Comparison of ENCODE assay signal across 1 cellular context in the genomic region with DNA sequence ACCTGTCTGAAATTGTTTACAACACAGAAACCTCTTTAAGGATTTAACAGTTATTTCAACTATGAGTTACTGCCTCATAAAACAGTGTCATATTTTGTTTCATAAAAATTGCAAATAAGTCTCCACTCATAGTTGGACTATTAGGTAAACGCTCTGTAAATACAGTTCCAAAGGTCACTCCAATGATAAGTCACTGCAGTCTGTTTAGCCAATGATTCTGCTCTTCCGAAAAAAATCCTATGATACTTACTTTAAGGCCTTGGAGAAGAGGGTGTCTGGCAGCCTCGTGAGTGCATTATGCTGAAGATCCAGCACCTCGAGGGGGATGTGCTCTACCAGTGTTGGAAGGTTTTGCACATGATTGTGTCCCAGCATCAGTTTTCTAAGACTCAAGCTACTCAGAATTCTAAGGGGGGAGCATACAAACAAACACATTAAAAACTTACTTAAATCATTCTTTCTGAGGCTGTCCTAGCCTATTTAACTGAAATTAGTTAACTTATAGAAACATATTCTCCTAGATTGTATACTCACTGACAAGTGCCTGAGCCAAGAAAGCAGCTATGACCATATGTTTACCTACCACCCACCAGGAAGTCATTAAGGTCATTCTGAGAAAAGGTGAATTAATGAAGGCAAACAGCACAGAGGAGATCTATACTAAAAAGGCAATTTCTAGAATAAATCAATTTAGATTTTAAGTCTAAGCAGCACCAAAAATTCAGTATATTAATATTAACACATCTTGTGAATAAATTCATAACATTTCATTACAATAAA.
TF ChIP-seq lines count a peak whose summit lies in the region.

No MANE protein-coding gene starts in this region.

TF ChIP-seq in HepG2, 621 proteins besides CTCF, POLR2A, EP300 and RAD21 (continued from another document and continues in another):
- TF ChIP-seq, protein P1, sequence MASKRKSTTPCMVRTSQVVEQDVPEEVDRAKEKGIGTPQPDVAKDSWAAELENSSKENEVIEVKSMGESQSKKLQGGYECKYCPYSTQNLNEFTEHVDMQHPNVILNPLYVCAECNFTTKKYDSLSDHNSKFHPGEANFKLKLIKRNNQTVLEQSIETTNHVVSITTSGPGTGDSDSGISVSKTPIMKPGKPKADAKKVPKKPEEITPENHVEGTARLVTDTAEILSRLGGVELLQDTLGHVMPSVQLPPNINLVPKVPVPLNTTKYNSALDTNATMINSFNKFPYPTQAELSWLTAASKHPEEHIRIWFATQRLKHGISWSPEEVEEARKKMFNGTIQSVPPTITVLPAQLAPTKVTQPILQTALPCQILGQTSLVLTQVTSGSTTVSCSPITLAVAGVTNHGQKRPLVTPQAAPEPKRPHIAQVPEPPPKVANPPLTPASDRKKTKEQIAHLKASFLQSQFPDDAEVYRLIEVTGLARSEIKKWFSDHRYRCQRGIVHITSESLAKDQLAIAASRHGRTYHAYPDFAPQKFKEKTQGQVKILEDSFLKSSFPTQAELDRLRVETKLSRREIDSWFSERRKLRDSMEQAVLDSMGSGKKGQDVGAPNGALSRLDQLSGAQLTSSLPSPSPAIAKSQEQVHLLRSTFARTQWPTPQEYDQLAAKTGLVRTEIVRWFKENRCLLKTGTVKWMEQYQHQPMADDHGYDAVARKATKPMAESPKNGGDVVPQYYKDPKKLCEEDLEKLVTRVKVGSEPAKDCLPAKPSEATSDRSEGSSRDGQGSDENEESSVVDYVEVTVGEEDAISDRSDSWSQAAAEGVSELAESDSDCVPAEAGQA (IDR thresholded peaks at IDR 0.05; ENCODE audit: low read depth), result no peak
- TF ChIP-seq, protein P1 (CRISPR knock-in tag; IDR thresholded peaks at IDR 0.05; ENCODE audit: borderline replicate concordance), result no peak
- TF ChIP-seq SMYD3 (CRISPR knock-in tag; IDR thresholded peaks at IDR 0.05) (no peak), PHF21A (CRISPR knock-in tag; IDR thresholded peaks at IDR 0.05) (peak; percentile 72), HNF4G (IDR thresholded peaks at IDR 0.05; ENCODE audit: borderline replicate concordance, low read depth, low read length) (peak; percentile 90), HNF4G (CRISPR knock-in tag; IDR thresholded peaks at IDR 0.05; ENCODE audit: borderline replicate concordance, low read depth) (peak; percentile 83; the same call in 1 of the 2 replicates), ZNF83 (CRISPR knock-in tag; IDR thresholded peaks at IDR 0.05; ENCODE audit: borderline replicate concordance) (no peak), ASH2L (IDR thresholded peaks at IDR 0.05; ENCODE audit: insufficient read length, low read depth, low read length) (peak; percentile 85), CREB1 (IDR thresholded peaks at IDR 0.05) (no peak; the same call in 1 of the 2 replicates), CREB1 (CRISPR knock-in tag; IDR thresholded peaks at IDR 0.05) (no peak), SOX6 (IDR thresholded peaks at IDR 0.05) (no peak), SOX6 (CRISPR knock-in tag; IDR thresholded peaks at IDR 0.05) (peak; percentile 63), MED13 (CRISPR knock-in tag; IDR thresholded peaks at IDR 0.05) (no peak), RBAK (CRISPR knock-in tag; IDR thresholded peaks at IDR 0.05) (no peak), ZNF720 (CRISPR knock-in tag; IDR thresholded peaks at IDR 0.05) (no peak), ZNF780A (CRISPR knock-in tag; IDR thresholded peaks at IDR 0.05) (no peak), ZNF530 (CRISPR knock-in tag; IDR thresholded peaks at IDR 0.05; ENCODE audit: low read depth) (no peak), HDAC2 (CRISPR knock-in tag; IDR thresholded peaks at IDR 0.05) (peak; percentile 47; the same call in 1 of the 2 replicates), GATA4 (IDR thresholded peaks at IDR 0.05; ENCODE audit: borderline replicate concordance, low read depth) (no peak), CREM (IDR thresholded peaks at IDR 0.05) (0 out of 2 replicates have a peak, but pooled peaks have one; percentile 38), CREM (CRISPR knock-in tag; IDR thresholded peaks at IDR 0.05) (no peak), CEBPG (CRISPR knock-in tag; IDR thresholded peaks at IDR 0.05) (peak; percentile 68), ZBTB20 (CRISPR knock-in tag; IDR thresholded peaks at IDR 0.05; ENCODE audit: borderline replicate concordance, low read depth) (peak; percentile 43; the same call in 1 of the 2 replicates), BHLHE40 (IDR thresholded peaks at IDR 0.05; ENCODE audit: low read length) (no peak), NR2F6 (IDR thresholded peaks at IDR 0.05) (peak; percentile 44; the same call in 1 of the 2 replicates), NR2F6 (CRISPR knock-in tag; IDR thresholded peaks at IDR 0.05) (peak; percentile 27; the same call in 1 of the 2 replicates), HIVEP1 (CRISPR knock-in tag; IDR thresholded peaks at IDR 0.05) (no peak), TBL1XR1 (IDR thresholded peaks at IDR 0.05; ENCODE audit: borderline replicate concordance, low read length, partially characterized antibody) (no peak), SMAD1 (CRISPR knock-in tag; IDR thresholded peaks at IDR 0.05; ENCODE audit: borderline replicate concordance, low read depth) (no peak), CEBPB (IDR thresholded peaks at IDR 0.05; ENCODE audit: borderline replicate concordance, low read depth, low read length) (peak; percentile 56; the same call in 1 of the 2 replicates), ZNF652 (CRISPR knock-in tag; IDR thresholded peaks at IDR 0.05; ENCODE audit: borderline replicate concordance, low read depth) (peak; percentile 8; the same call in 1 of the 2 replicates), TEAD3 (CRISPR knock-in tag; optimal IDR thresholded peaks at IDR 0.05; ENCODE audit: borderline replicate concordance) (peak; percentile 56), POLR2AphosphoS5 (IDR thresholded peaks at IDR 0.05; ENCODE audit: low read depth, low read length) (no peak), SALL1 (CRISPR knock-in tag; IDR thresholded peaks at IDR 0.05) (peak; percentile 76), HNF4A (CRISPR knock-in tag; IDR thresholded peaks at IDR 0.05) (peak; percentile 95), ZNF644 (CRISPR knock-in tag; IDR thresholded peaks at IDR 0.05; ENCODE audit: low read depth) (peak; percentile 51; the same call in 1 of the 2 replicates), ZEB1 (IDR thresholded peaks at IDR 0.05; ENCODE audit: insufficient replicate concordance, low read depth) (no peak), SIN3A (IDR thresholded peaks at IDR 0.05; ENCODE audit: borderline replicate concordance, low read depth, low read length) (no peak)
- TF ChIP-seq, protein P2, sequence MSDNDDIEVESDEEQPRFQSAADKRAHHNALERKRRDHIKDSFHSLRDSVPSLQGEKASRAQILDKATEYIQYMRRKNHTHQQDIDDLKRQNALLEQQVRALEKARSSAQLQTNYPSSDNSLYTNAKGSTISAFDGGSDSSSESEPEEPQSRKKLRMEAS (IDR thresholded peaks at IDR 0.05), result peak; percentile 47; the same call in 1 of the 2 replicates
- TF ChIP-seq, protein P3, sequence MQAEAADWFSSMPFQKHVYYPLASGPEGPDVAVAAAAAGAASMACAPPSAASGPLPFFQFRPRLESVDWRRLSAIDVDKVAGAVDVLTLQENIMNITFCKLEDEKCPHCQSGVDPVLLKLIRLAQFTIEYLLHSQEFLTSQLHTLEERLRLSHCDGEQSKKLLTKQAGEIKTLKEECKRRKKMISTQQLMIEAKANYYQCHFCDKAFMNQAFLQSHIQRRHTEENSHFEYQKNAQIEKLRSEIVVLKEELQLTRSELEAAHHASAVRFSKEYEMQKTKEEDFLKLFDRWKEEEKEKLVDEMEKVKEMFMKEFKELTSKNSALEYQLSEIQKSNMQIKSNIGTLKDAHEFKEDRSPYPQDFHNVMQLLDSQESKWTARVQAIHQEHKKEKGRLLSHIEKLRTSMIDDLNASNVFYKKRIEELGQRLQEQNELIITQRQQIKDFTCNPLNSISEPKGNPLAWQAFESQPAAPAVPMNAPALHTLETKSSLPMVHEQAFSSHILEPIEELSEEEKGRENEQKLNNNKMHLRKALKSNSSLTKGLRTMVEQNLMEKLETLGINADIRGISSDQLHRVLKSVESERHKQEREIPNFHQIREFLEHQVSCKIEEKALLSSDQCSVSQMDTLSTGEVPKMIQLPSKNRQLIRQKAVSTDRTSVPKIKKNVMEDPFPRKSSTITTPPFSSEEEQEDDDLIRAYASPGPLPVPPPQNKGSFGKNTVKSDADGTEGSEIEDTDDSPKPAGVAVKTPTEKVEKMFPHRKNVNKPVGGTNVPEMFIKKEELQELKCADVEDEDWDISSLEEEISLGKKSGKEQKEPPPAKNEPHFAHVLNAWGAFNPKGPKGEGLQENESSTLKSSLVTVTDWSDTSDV (CRISPR knock-in tag; IDR thresholded peaks at IDR 0.05), result no peak
- TF ChIP-seq, protein P4, sequence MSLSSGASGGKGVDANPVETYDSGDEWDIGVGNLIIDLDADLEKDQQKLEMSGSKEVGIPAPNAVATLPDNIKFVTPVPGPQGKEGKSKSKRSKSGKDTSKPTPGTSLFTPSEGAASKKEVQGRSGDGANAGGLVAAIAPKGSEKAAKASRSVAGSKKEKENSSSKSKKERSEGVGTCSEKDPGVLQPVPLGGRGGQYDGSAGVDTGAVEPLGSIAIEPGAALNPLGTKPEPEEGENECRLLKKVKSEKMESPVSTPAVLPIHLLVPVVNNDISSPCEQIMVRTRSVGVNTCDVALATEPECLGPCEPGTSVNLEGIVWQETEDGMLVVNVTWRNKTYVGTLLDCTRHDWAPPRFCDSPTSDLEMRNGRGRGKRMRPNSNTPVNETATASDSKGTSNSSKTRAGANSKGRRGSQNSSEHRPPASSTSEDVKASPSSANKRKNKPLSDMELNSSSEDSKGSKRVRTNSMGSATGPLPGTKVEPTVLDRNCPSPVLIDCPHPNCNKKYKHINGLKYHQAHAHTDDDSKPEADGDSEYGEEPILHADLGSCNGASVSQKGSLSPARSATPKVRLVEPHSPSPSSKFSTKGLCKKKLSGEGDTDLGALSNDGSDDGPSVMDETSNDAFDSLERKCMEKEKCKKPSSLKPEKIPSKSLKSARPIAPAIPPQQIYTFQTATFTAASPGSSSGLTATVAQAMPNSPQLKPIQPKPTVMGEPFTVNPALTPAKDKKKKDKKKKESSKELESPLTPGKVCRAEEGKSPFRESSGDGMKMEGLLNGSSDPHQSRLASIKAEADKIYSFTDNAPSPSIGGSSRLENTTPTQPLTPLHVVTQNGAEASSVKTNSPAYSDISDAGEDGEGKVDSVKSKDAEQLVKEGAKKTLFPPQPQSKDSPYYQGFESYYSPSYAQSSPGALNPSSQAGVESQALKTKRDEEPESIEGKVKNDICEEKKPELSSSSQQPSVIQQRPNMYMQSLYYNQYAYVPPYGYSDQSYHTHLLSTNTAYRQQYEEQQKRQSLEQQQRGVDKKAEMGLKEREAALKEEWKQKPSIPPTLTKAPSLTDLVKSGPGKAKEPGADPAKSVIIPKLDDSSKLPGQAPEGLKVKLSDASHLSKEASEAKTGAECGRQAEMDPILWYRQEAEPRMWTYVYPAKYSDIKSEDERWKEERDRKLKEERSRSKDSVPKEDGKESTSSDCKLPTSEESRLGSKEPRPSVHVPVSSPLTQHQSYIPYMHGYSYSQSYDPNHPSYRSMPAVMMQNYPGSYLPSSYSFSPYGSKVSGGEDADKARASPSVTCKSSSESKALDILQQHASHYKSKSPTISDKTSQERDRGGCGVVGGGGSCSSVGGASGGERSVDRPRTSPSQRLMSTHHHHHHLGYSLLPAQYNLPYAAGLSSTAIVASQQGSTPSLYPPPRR (CRISPR knock-in tag; IDR thresholded peaks at IDR 0.05; ENCODE audit: borderline replicate concordance), result peak; percentile 46; the same call in 1 of the 2 replicates
- TF ChIP-seq, protein P5, sequence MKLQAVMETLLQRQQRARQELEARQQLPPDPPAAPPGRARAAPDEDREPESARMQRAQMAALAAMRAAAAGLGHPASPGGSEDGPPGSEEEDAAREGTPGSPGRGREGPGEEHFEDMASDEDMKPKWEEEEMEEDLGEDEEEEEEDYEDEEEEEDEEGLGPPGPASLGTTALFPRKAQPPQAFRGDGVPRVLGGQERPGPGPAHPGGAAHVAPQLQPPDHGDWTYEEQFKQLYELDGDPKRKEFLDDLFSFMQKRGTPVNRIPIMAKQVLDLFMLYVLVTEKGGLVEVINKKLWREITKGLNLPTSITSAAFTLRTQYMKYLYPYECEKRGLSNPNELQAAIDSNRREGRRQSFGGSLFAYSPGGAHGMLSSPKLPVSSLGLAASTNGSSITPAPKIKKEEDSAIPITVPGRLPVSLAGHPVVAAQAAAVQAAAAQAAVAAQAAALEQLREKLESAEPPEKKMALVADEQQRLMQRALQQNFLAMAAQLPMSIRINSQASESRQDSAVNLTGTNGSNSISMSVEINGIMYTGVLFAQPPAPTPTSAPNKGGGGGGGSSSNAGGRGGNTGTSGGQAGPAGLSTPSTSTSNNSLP (IDR thresholded peaks at IDR 0.05; ENCODE audit: low read depth, low read length), result peak; percentile 86
- TF ChIP-seq, protein P6, sequence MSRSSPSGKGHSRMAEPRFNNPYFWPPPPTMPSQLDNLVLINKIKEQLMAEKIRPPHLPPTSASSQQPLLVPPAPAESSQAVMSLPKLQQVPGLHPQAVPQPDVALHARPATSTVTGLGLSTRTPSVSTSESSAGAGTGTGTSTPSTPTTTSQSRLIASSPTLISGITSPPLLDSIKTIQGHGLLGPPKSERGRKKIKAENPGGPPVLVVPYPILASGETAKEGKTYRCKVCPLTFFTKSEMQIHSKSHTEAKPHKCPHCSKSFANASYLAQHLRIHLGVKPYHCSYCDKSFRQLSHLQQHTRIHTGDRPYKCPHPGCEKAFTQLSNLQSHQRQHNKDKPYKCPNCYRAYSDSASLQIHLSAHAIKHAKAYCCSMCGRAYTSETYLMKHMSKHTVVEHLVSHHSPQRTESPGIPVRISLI (CRISPR knock-in tag; IDR thresholded peaks at IDR 0.05; ENCODE audit: borderline replicate concordance), result peak; percentile 86; the same call in 1 of the 2 replicates
